8 cellular contexts compared by ENCODE assay signal in genomic region chr5:77030097-77031071, GRCh38. TPM values are rescaled to one million over a fixed set of nuclear protein-coding genes. Genes with fewer than 3 reads are reported as not detected.
A peak's percentile ranks its signal among the peaks of the same experiment; 100 is the strongest.
DNase-seq lines count a peak whose midpoint lies in the region; ATAC-seq and TF ChIP-seq lines count a peak whose summit lies in the region.

TSS of gene AGGF1 (plus strand) at chr5:77030404. CDS start at chr5:77030767, 363 bp downstream.

- intact Hi-C loops in activated CD8-positive, alpha-beta T cell treated with anti-CD3 and anti-CD28 coated beads for 36 hours (cut with micrococcal nuclease): no loop called here
- intact Hi-C loops in right lobe of liver (cut with DNase I): no loop called here

- peak; percentile 93 for DNase-seq in CD1c-positive myeloid dendritic cell (ENCODE audit: extremely low spot score)
- DNase-seq in NCI-H82 treated with DMSO at 0.1 percent for 48 hours (lab: John Stamatoyannopoulos, UW; ENCODE audit: unreplicated experiment): peak; percentile 83
- DNase-seq in activated CD8-positive, alpha-beta T cell treated with anti-CD3 and anti-CD28 coated beads for 36 hours: peak; percentile 96
- peak; percentile 95 to 97 (median 96) for DNase-seq in right lobe of liver
- DNase-seq in stimulated activated CD4-positive, alpha-beta T cell treated with anti-CD3 and anti-CD28 coated beads, Interleukin-4, amount 100 ng/mL, for 4 hours: peak; percentile 87 to 89

- peak within 1 kb of the TSS; percentile 84 to 87 for H3K9ac ChIP-seq in duodenal mucosa (ENCODE audit: low read depth in 1 of 2, low read length in 2 of 2)

- POLR2A ChIA-PET in activated CD8-positive, alpha-beta T cell treated with anti-CD3 and anti-CD28 coated beads for 36 hours (lab: Charles Lee): interaction anchor here (0.9 to 1.5 kb wide), 4 partner anchors 9 to 169 kb away, joined by 3 to 4 read pairs (median 3); partner anchors contain the start of gene ZBED3

- peaks cover 18 to 29% of the 10 kb centered on the region in 2 donors for H3K4me1 ChIP-seq in duodenal mucosa (ENCODE audit: control insufficient read depth in 1 of 2, insufficient read depth in 2 of 2, low read length in 2 of 2)
- H3K4me1 ChIP-seq in right lobe of liver: peaks cover 0 to 10% (median 4%) of the 10 kb centered on the region in 4 donors

- H3K27ac Mint-ChIP-seq in activated CD8-positive, alpha-beta T cell treated with anti-CD3 and anti-CD28 coated beads for 36 hours: peak within 1 kb of the TSS; percentile 94

- peaks cover 3 to 9% of the 10 kb centered on the region in 2 donors for H3K9me3 ChIP-seq in duodenal mucosa (ENCODE audit: control insufficient read depth in 1 of 2, low read length in 2 of 2)
- no peaks in the 10 kb centered on the region for H3K9me3 ChIP-seq in right lobe of liver

- peaks cover 29% of the 10 kb centered on the region for H3K36me3 Mint-ChIP-seq in activated CD8-positive, alpha-beta T cell treated with anti-CD3 and anti-CD28 coated beads for 36 hours (ENCODE audit: low read depth)

- CTCF ChIA-PET in activated CD8-positive, alpha-beta T cell treated with anti-CD3 and anti-CD28 coated beads for 36 hours (lab: Charles Lee): interaction anchor here (0.7 to 2.5 kb wide), 4 partner anchors 47 to 463 kb away, joined by 3 to 15 read pairs (median 4); partner anchors contain the start of gene F2RL1

- peak within 1 kb of the TSS; percentile 94 for H3K4me3 ChIP-seq in duodenal mucosa (ENCODE audit: low read depth in 1 of 2, low read length in 2 of 2)
- H3K4me3 ChIP-seq in right lobe of liver: peak within 1 kb of the TSS; percentile 89 to 95 (median 91)

- no peak for TF ChIP-seq CTCF in activated CD8-positive, alpha-beta T cell treated with anti-CD3 and anti-CD28 coated beads for 36 hours (IDR thresholded peaks at IDR 0.05)
- no peak for TF ChIP-seq CTCF in right lobe of liver (IDR thresholded peaks at IDR 0.05)

- H3K27ac ChIP-seq in duodenal mucosa (ENCODE audit: low read depth, low read length) (peak within 1 kb of the TSS; percentile 93), right lobe of liver (peak within 1 kb of the TSS; percentile 76 to 95 (median 77))

- ATAC-seq in GM19438 (IDR thresholded peaks at IDR 0.05; ENCODE audit: low read depth, unreplicated experiment) (peak; percentile 98), HG03575 (IDR thresholded peaks at IDR 0.05; ENCODE audit: extremely low read depth, insufficient number of reproducible peaks, low FRiP score, unreplicated experiment) (peak; percentile 70), right lobe of liver (peak; percentile 99 to 100 (median 99))
- peak; percentile 99 for ATAC-seq in activated CD8-positive, alpha-beta T cell treated with anti-CD3 and anti-CD28 coated beads for 36 hours

- H3K36me3 ChIP-seq in duodenal mucosa (ENCODE audit: control insufficient read depth in 1 of 2, insufficient read depth in 2 of 2, low read length in 2 of 2) (peaks cover 6 to 9% of the 10 kb centered on the region in 2 donors), right lobe of liver (peaks cover 0 to 9% (median under 1%) of the 10 kb centered on the region in 4 donors)

- H3K4me1 Mint-ChIP-seq in activated CD8-positive, alpha-beta T cell treated with anti-CD3 and anti-CD28 coated beads for 36 hours (ENCODE audit: low read depth): peaks cover 29% of the 10 kb centered on the region

- 1% methylated on average over 47 of the region's 82 CpGs for WGBS in right lobe of liver (ENCODE audit: insufficient coverage, low coverage, low lambda C conversion rate, missing lambda C conversion rate)

- peaks cover 18% of the 10 kb centered on the region for H3K9me3 Mint-ChIP-seq in activated CD8-positive, alpha-beta T cell treated with anti-CD3 and anti-CD28 coated beads for 36 hours

- H3K27me3 ChIP-seq in duodenal mucosa (ENCODE audit: control insufficient read depth in 1 of 2, insufficient read depth in 2 of 2, low read length in 2 of 2) (no peaks in the 10 kb centered on the region), right lobe of liver (no peaks in the 10 kb centered on the region)

- H3K4me3 Mint-ChIP-seq in activated CD8-positive, alpha-beta T cell treated with anti-CD3 and anti-CD28 coated beads for 36 hours: peak within 1 kb of the TSS; percentile 94

- TF ChIP-seq POLR2A in right lobe of liver (IDR thresholded peaks at IDR 0.05): peak; percentile 66

- H3K27me3 Mint-ChIP-seq in activated CD8-positive, alpha-beta T cell treated with anti-CD3 and anti-CD28 coated beads for 36 hours: no peaks in the 10 kb centered on the region

RNA-seq across cellular contexts. Expression of gene AGGF1, which starts in this region (rescaled TPM):
- total RNA-seq in activated CD8-positive, alpha-beta T cell treated with anti-CD3 and anti-CD28 coated beads for 36 hours: 10 to 100 TPM; 27.7 to 33.5 TPM
- 10 to 100 TPM in 5 of 6 experiments, 1 to 10 TPM in 1; 9.1 to 15.3 (median 11.4) TPM for total RNA-seq in right lobe of liver

Comparison
In these comparisons a context has a peak if more than half of its experiments do, and no peak if none do; other contexts are left out.
1. Peak in every context shown above with its lines: DNase-seq, ATAC-seq, H3K4me3 ChIP-seq and H3K27ac ChIP-seq.